22 cellular contexts compared by ENCODE assay signal in genomic region chr10:110946496-110946895, GRCh38.
"Had no signal": no experiment of that assay in that cellular context is flagged by ENCODE, and none has a peak within 500 bp of the region (broad histone marks: within the 10 kb centered on the region; RNA-seq: fewer than 3 reads in every experiment).

No MANE protein-coding gene starts in this region.

- ATAC-seq: activated naive CD4-positive, alpha-beta T cell treated with anti-CD3 and anti-CD28 coated beads, Interleukin-2, amount 50 U/mL, for 72 hours; left lobe of liver had no signal

- H3K36me3 ChIP-seq: thyroid gland had no signal

- H3K4me3 ChIP-seq: hepatocyte, lung, thyroid gland had no signal

- H3K27ac Mint-ChIP-seq: activated naive CD4-positive, alpha-beta T cell treated with anti-CD3 and anti-CD28 coated beads, Interleukin-2, amount 50 U/mL, for 72 hours; activated T-helper 1 cell treated with anti-CD3 and anti-CD28 coated beads, Interleukin-12 subunit alpha, Interleukin-12 subunit beta, Interleukin-2, Interleukin-4 antibody, amounts not matched to agents 30 ng/mL and 10 ng/mL and 1 ng/mL, durations not matched to agents 14 hours and 24 hours and 36 hours; nephron progenitor cell; T-helper 1 cell treated with Interleukin-12 subunit alpha and Interleukin-12 subunit beta and Interleukin-4 antibody, amounts not matched to agents 30 μg/mL and 1 μg/mL, for 36 hours had no signal

- H3K27me3 ChIP-seq: hepatocyte, thyroid gland had no signal

- FAIRE-seq: endothelial cell of umbilical vein, islet of Langerhans had no signal

- H3K4me1 Mint-ChIP-seq: nephron progenitor cell had no signal

- H3K4me3 Mint-ChIP-seq: activated T-helper 1 cell treated with anti-CD3 and anti-CD28 coated beads, Interleukin-12 subunit alpha, Interleukin-12 subunit beta, Interleukin-2, Interleukin-4 antibody, amounts not matched to agents 30 ng/mL and 10 ng/mL and 1 ng/mL, durations not matched to agents 14 hours and 24 hours and 36 hours; nephron progenitor cell; T-helper 1 cell treated with Interleukin-12 subunit alpha and Interleukin-12 subunit beta and Interleukin-4 antibody, amounts not matched to agents 30 μg/mL and 1 μg/mL, for 36 hours had no signal

- DNase-seq: activated CD4-positive, alpha-beta T cell treated with anti-CD3 and anti-CD28 coated beads, Interleukin-2, amount 50 U/mL, for 48 hours; activated gamma-delta T cell treated with Interleukin-2 at 50 U/mL for 16 hours; activated T-cell treated with anti-CD3 and anti-CD28 coated beads for 4 hours; amniotic stem cell; cerebellar nuclear complex; dermis blood vessel endothelial cell; effector memory CD4-positive, alpha-beta T cell; midbrain; nephron progenitor cell; occipital lobe; stimulated activated CD4-positive, alpha-beta T cell treated with anti-CD3 and anti-CD28 coated beads, Interleukin-12 subunit alpha, Interleukin-12 subunit beta, amount 100 ng/mL, for 4 hours; stimulated activated CD4-positive, alpha-beta T cell treated with anti-CD3 and anti-CD28 coated beads, Interleukin-1b, Interleukin-23, amount 100 ng/mL, for 48 hours; stimulated activated naive CD4-positive, alpha-beta T cell treated with Interleukin-2 at 50 U/mL for 16 hours; thyroid gland had no signal
